In the genomic region with DNA sequence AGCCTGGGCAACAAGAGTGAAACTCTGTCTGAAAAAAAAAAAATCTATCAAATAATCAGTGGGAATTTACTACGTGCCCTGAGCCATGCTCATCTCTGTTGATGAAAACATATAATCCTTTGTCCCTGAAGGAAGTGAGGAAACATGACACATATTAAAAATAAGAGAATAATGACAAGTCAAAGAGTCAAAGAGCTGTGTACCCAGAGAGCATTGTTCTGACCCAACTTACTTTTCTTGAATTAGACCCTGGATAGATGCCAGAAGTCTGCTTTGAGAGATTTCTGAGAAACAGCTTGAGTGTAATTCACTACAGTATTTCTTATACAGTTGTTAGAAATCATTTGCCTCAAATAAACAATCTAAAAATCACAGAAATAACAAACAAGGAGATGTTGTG, we compare ENCODE assay signal across 25 cellular contexts.
DNase-seq lines count a peak whose midpoint lies in the region; ATAC-seq, FAIRE-seq and TF ChIP-seq lines count a peak whose summit lies in the region.
"Had no signal": no experiment of that assay in that cellular context is flagged by ENCODE, and none has a peak within 500 bp of the region (broad histone marks: within the 10 kb centered on the region; RNA-seq: fewer than 3 reads in every experiment).

No MANE protein-coding gene starts in this region.

- H3K27ac ChIP-seq in endothelial cell of umbilical vein (ENCODE audit: insufficient read depth, low read depth, low read length) (peak overlapping the region; percentile 24), thyroid gland (peak overlapping the region; percentile 68 to 95 (median 72)), gastrocnemius medialis (no peak overlapping the region)
- H3K27ac ChIP-seq: C4-2B, RWPE1 had no signal

- no peaks in the 10 kb centered on the region for H3K9me3 ChIP-seq in endothelial cell of umbilical vein (replicated peaks; ENCODE audit: control insufficient read depth, insufficient read depth, low read length)
- no peaks in the 10 kb centered on the region for H3K9me3 ChIP-seq in thyroid gland
- H3K9me3 ChIP-seq in MG63 = no peaks in the 10 kb centered on the region
- H3K9me3 ChIP-seq in gastrocnemius medialis = no peaks in the 10 kb centered on the region
- H3K9me3 ChIP-seq: Caco-2 had no signal

- ATAC-seq in gastrocnemius medialis = no peak
- ATAC-seq: CD8-positive, alpha-beta T cell; GM23338; Panc1 had no signal

- CTCF ChIA-PET in endothelial cell of umbilical vein (lab: Charles Lee) = no interaction called here

- FAIRE-seq in endothelial cell of umbilical vein (lab: Jason Lieb, UNC) = peak; percentile 64

- H3K27me3 ChIP-seq in endothelial cell of umbilical vein (ENCODE audit: control insufficient read depth in 2 of 2, insufficient read depth in 2 of 2, low read length in 2 of 2) (no peaks in the 10 kb centered on the region), thyroid gland (no peaks in the 10 kb centered on the region), MG63 (no peaks in the 10 kb centered on the region), gastrocnemius medialis (no peaks in the 10 kb centered on the region)

- in situ Hi-C loops in gastrocnemius medialis (cut with MboI; ENCODE audit: low sequenced_read_pairs in 4 of 4) = no loop called here

- H3K9ac ChIP-seq in endothelial cell of umbilical vein (replicated peaks; ENCODE audit: extremely low read depth, insufficient read depth, low read length) = no peak overlapping the region

- H3K4me1 ChIP-seq in endothelial cell of umbilical vein (ENCODE audit: control insufficient read depth, extremely low read depth, insufficient read depth, low read length) = peaks cover 13% of the 10 kb centered on the region
- H3K4me1 ChIP-seq in thyroid gland = peaks cover 40 to 45% of the 10 kb centered on the region in 2 donors
- H3K4me1 ChIP-seq in gastrocnemius medialis = no peaks in the 10 kb centered on the region
- H3K4me1 ChIP-seq: Caco-2 had no signal

- H3K4me2 ChIP-seq in endothelial cell of umbilical vein (ENCODE audit: insufficient read depth, low read length) = peak overlapping the region; percentile 31
- H3K4me2 ChIP-seq: GM23338 had no signal

- H4K20me1 ChIP-seq in endothelial cell of umbilical vein (replicated peaks; ENCODE audit: control insufficient read depth, extremely low read depth, insufficient read depth, low read length) = no peaks in the 10 kb centered on the region

- BruUV-seq in endothelial cell of umbilical vein (replicated peaks; lab: Mats Ljungman, UMichigan) = no TSS peak

- no peak overlapping the region for H3K4me3 ChIP-seq in cardiac fibroblast (replicated peaks in 1 of 2; ENCODE audit: low read depth in 2 of 2, low read length in 2 of 2)
- no peak overlapping the region for H3K4me3 ChIP-seq in endothelial cell of umbilical vein (replicated peaks in 1 of 3; ENCODE audit: insufficient read depth in 1 of 3, low read depth in 1 of 3, low read length in 3 of 3)
- no peak overlapping the region for H3K4me3 ChIP-seq in thyroid gland (replicated peaks in 1 of 3)
- no peak overlapping the region for H3K4me3 ChIP-seq in MG63
- H3K4me3 ChIP-seq in gastrocnemius medialis = no peak overlapping the region
- H3K4me3 ChIP-seq: GM23338 had no signal

- TF ChIP-seq POLR2A in endothelial cell of umbilical vein (IDR thresholded peaks at IDR 0.05; ENCODE audit: low read depth, low read length) (no peak), thyroid gland (IDR thresholded peaks at IDR 0.05) (no peak), gastrocnemius medialis (IDR thresholded peaks at IDR 0.05) (no peak)

- WGBS in thyroid gland, 2 donors = 78 to 83% methylated on average over 1 of the region's 1 CpG

- no peaks in the 10 kb centered on the region for H3K9me1 ChIP-seq in endothelial cell of umbilical vein (replicated peaks; ENCODE audit: control insufficient read depth, extremely low read depth, insufficient read depth, low read length)

- POLR2A ChIA-PET in endothelial cell of umbilical vein (lab: Charles Lee) = no interaction called here

- DNase-seq in cardiac fibroblast (ENCODE audit: low read depth in 2 of 2) (peak; percentile 16 to 22), endothelial cell of umbilical vein (ENCODE audit: low read depth, low spot score) (peak; percentile 74), lung microvascular endothelial cell (ENCODE audit: low read depth in 2 of 2) (peak; percentile 3 to 30), thyroid gland (no peak), midbrain (lab: John Stamatoyannopoulos, UW) (no peak), NCI-H2171 treated with DMSO at 0.1 percent for 48 hours (lab: John Stamatoyannopoulos, UW) (no peak), MG63 (no peak), gastrocnemius medialis (no peak)
- DNase-seq: Caco-2; CD8-positive, alpha-beta T cell; DND-41; H9; IMR-90; KG1; NCI-H1048; NCI-H1417; NCI-H1694; NCI-H2029 treated with DMSO at 0.1 percent for 48 hours; NCI-H226; NCI-H510A; SHP77 had no signal

- H2AFZ ChIP-seq in endothelial cell of umbilical vein (ENCODE audit: low read depth, low read length) = no peak overlapping the region
- H2AFZ ChIP-seq: GM23338 had no signal

- dilution Hi-C loops in endothelial cell of umbilical vein (cut with MboI; ENCODE audit: extremely low pct_ligation_motif_present, low sequenced_read_pairs) = no loop called here

- no peaks in the 10 kb centered on the region for H3K79me2 ChIP-seq in endothelial cell of umbilical vein (ENCODE audit: control insufficient read depth, insufficient read depth, low read length)

- H3K36me3 ChIP-seq in endothelial cell of umbilical vein (ENCODE audit: control insufficient read depth in 2 of 2, extremely low read depth in 1 of 2, insufficient read depth in 2 of 2, low read length in 2 of 2) = no peaks in the 10 kb centered on the region
- no peaks in the 10 kb centered on the region for H3K36me3 ChIP-seq in thyroid gland
- no peaks in the 10 kb centered on the region for H3K36me3 ChIP-seq in MG63
- no peaks in the 10 kb centered on the region for H3K36me3 ChIP-seq in gastrocnemius medialis

- intact Hi-C loops in endothelial cell of umbilical vein (cut with micrococcal nuclease) (no loop called here), thyroid gland (cut with DNase I) (no loop called here), gastrocnemius medialis (cut with DNase I; ENCODE audit: low total_unique reads) (no loop called here)

- TF ChIP-seq CTCF in cardiac fibroblast (IDR thresholded peaks at IDR 0.05; ENCODE audit: low read depth, low read length) (no peak), endothelial cell of umbilical vein (IDR thresholded peaks at IDR 0.05; ENCODE audit: extremely low read depth in 1 of 2, insufficient read depth in 1 of 2, low read depth in 1 of 2, low read length in 2 of 2) (no peak), thyroid gland (IDR thresholded peaks at IDR 0.05) (no peak), gastrocnemius medialis (IDR thresholded peaks at IDR 0.05 in 4 of 5, conservative IDR thresholded peaks at IDR 0.05 in 1 of 5) (no peak)

TF ChIP-seq in endothelial cell of umbilical vein, 7 proteins besides CTCF, POLR2A, EP300 and RAD21:
- TF ChIP-seq MAX (IDR thresholded peaks at IDR 0.05; ENCODE audit: insufficient read depth, insufficient read length) = no peak
- no peak for TF ChIP-seq EZH2 (IDR thresholded peaks at IDR 0.05; ENCODE audit: borderline replicate concordance, low read depth, low read length, severe bottlenecking)
- no peak for TF ChIP-seq GATA2 (IDR thresholded peaks at IDR 0.05; ENCODE audit: insufficient read depth, insufficient read length, low read depth, low read length)
- peak; percentile 47 for TF ChIP-seq JUN (IDR thresholded peaks at IDR 0.05; ENCODE audit: borderline replicate concordance, insufficient read depth, insufficient read length, low read depth)
- no peak for TF ChIP-seq MYC (IDR thresholded peaks at IDR 0.05; ENCODE audit: low read depth, low read length)
- peak; percentile 24 for TF ChIP-seq POLR2AphosphoS5 (IDR thresholded peaks at IDR 0.05; ENCODE audit: insufficient read depth, low read depth, low read length)
- TF ChIP-seq FOS (IDR thresholded peaks at IDR 0.05; ENCODE audit: borderline replicate concordance, insufficient read depth, low read length) = peak; percentile 55

Comparison
In these comparisons a context has a peak if more than half of its experiments do, and no peak if none do; other contexts are left out.
1. DNase-seq: peak in cardiac fibroblast (2 of 2), endothelial cell of umbilical vein (single experiment) and lung microvascular endothelial cell (2 of 2); none in thyroid gland (0 of 2), midbrain (single experiment), NCI-H2171 treated with DMSO at 0.1 percent for 48 hours (single experiment), MG63 (single experiment) and gastrocnemius medialis (0 of 2).
2. H3K27ac ChIP-seq: peak in endothelial cell of umbilical vein (single experiment) and thyroid gland (3 of 3); none in gastrocnemius medialis (0 of 4).